In genomic region chr9:110578896-110579752, GRCh38 we compare ENCODE assay signal across 9 cellular contexts. TPM values are rescaled to one million over a fixed set of nuclear protein-coding genes. Genes with fewer than 3 reads are reported as not detected.
A peak's percentile ranks its signal among the peaks of the same experiment; 100 is the strongest.
DNase-seq lines count a peak whose midpoint lies in the region; ATAC-seq and TF ChIP-seq lines count a peak whose summit lies in the region.
"Had no signal": no experiment of that assay in that cellular context is flagged by ENCODE, and none has a peak within 500 bp of the region (broad histone marks: within the 10 kb centered on the region; RNA-seq: fewer than 3 reads in every experiment).

Gene SVEP1, minus strand, starts transcription at chr9:110579741. Its CDS starts 198 bp downstream, at chr9:110579543.

- no peaks in the 10 kb centered on the region for H3K9me3 ChIP-seq in SJSA1 (replicated peaks)
- no peaks in the 10 kb centered on the region for H3K9me3 ChIP-seq in mucosa of stomach (ENCODE audit: control insufficient read depth, low read length)
- no peaks in the 10 kb centered on the region for H3K9me3 ChIP-seq in aorta (ENCODE audit: control insufficient read depth, low read length)

- H3K27ac ChIP-seq in SJSA1 (no peak within 1 kb of the TSS), aorta (ENCODE audit: low read depth in 1 of 2, low read length in 2 of 2) (peak within 1 kb of the TSS in 1 of 2 donors; percentile 25)

- ATAC-seq in aorta (ENCODE audit: low FRiP score) = peak; percentile 72
- no peak for ATAC-seq in HG03439 (IDR thresholded peaks at IDR 0.05; ENCODE audit: unreplicated experiment)

- WGBS in aorta, 2 donors = 1% methylated on average over 93 to 99 of the region's 99 CpGs

- H3K27me3 ChIP-seq in GM06990 (replicated peaks; ENCODE audit: control insufficient read depth, insufficient read depth, low read length) (no peaks in the 10 kb centered on the region; the same call in none of the 2 replicates), SJSA1 (replicated peaks) (peaks cover 42% of the 10 kb centered on the region), mucosa of stomach (ENCODE audit: control insufficient read depth, insufficient read depth, low read length) (peaks cover 19% of the 10 kb centered on the region), aorta (ENCODE audit: control insufficient read depth in 1 of 2, insufficient read depth in 2 of 2, low read length in 1 of 2) (no peaks in the 10 kb centered on the region)

- peak; percentile 22 for DNase-seq in GM06990 (ENCODE audit: extremely low read depth, insufficient read length)
- peak in 1 of 2 experiments; percentile 35 for DNase-seq in SJSA1 (ENCODE audit: low read depth in 1 of 2, low spot score in 2 of 2)
- DNase-seq in fibroblast of peridontal ligament (ENCODE audit: extremely low read depth) = peak; percentile 65
- peak; percentile 83 to 88 for DNase-seq in aorta
- DNase-seq in activated gamma-delta T cell (lab: John Stamatoyannopoulos, UW) = no peak
- no peak for DNase-seq in activated gamma-delta T cell treated with Interleukin-2 at 50 U/mL for 16 hours

- H3K4me1 ChIP-seq in SJSA1 (replicated peaks) (peaks cover 6% of the 10 kb centered on the region), mucosa of stomach (ENCODE audit: control insufficient read depth, insufficient read depth, low read length) (peaks cover 3% of the 10 kb centered on the region), aorta (ENCODE audit: control insufficient read depth in 1 of 2, insufficient read depth in 2 of 2, low read length in 2 of 2) (peaks cover 0 to 2% of the 10 kb centered on the region in 2 donors)

- H3K9ac ChIP-seq in mucosa of stomach (ENCODE audit: low read length) = peak within 1 kb of the TSS; percentile 47

- H3K4me3 ChIP-seq in GM06990 (replicated peaks; ENCODE audit: low read depth, low read length) (no peak within 1 kb of the TSS), SJSA1 (peak within 1 kb of the TSS; percentile 38), mucosa of stomach (ENCODE audit: low read length) (no peak within 1 kb of the TSS), aorta (ENCODE audit: low read length in 2 of 2) (peak within 1 kb of the TSS; percentile 52 to 70)

- no peak for TF ChIP-seq CTCF in GM06990 (IDR thresholded peaks at IDR 0.05; ENCODE audit: insufficient read depth, low read length, poor library complexity, severe bottlenecking)

- H3K36me3 ChIP-seq in GM06990 (ENCODE audit: control insufficient read depth, insufficient read depth, low read length) = no peaks in the 10 kb centered on the region
- H3K36me3 ChIP-seq in SJSA1 = no peaks in the 10 kb centered on the region
- no peaks in the 10 kb centered on the region for H3K36me3 ChIP-seq in mucosa of stomach (ENCODE audit: control insufficient read depth, insufficient read depth, low read length)
- no peaks in the 10 kb centered on the region for H3K36me3 ChIP-seq in aorta (ENCODE audit: control insufficient read depth in 1 of 2, insufficient read depth in 2 of 2, low read length in 1 of 2)

- intact Hi-C loops in aorta (cut with DNase I) = no loop called here

RNA-seq across cellular contexts. Expression of gene SVEP1, which starts in this region (rescaled TPM):
- not detected in 2 replicates for total RNA-seq in SJSA1 (2014; rRNA removed; shearing (Covaris generic))
- 100 to 1,000 TPM in 1 of 2 donors, 10 to 100 TPM in 1; 74.6 to 120 TPM for total RNA-seq in aorta
- 1 to 10 TPM in 1 of 2 donors, under 1 TPM in 1; 0.63 to 2.3 TPM for polyA plus RNA-seq in aorta
- total RNA-seq: mononuclear cell had no signal

Comparison
In these comparisons a context has a peak if more than half of its experiments do, and no peak if none do; other contexts are left out.
1. RNA of gene SVEP1 (total RNA-seq): 74.6 to 120 TPM in aorta; not detected in SJSA1; every median in the first group is over 10 times any median in the second.
2. DNase-seq: peak in GM06990 (single experiment), fibroblast of peridontal ligament (single experiment) and aorta (2 of 2); none in activated gamma-delta T cell (single experiment) and activated gamma-delta T cell treated with Interleukin-2 at 50 U/mL for 16 hours (single experiment).
3. H3K4me3 ChIP-seq: peak in SJSA1 (single experiment) and aorta (2 of 2); none in GM06990 (single experiment) and mucosa of stomach (single experiment).